In the genomic region with DNA sequence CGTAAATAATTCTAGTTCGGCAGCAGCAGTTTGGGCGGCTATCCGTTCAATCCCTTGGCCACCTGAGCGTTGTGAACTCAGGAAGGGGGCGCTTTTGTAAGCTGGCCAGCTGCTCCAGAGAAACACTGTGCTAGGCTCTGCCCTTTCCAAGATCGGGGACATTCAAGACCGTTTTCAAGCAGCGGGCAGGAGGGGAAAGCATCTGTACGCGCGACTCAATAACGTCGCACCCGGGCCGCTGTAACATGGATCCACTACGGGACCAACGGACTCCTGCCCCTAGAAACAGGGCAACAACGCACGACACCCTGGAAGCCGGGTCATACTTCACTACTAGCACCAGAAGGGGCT, we compare ENCODE assay signal across 8 cellular contexts. TPM values are rescaled to one million over a fixed set of nuclear protein-coding genes. Genes with fewer than 3 reads are reported as not detected.
DNase-seq lines count a peak whose midpoint lies in the region; ATAC-seq, FAIRE-seq and TF ChIP-seq lines count a peak whose summit lies in the region.

No MANE protein-coding gene starts in this region.

- H3K27me3 ChIP-seq in GM12878 (replicated peaks in 1 of 2; ENCODE audit: control insufficient read depth in 2 of 2, insufficient read depth in 2 of 2, low read length in 1 of 2) (no peaks in the 10 kb centered on the region), mesendoderm (ENCODE audit: insufficient read depth, low read length, poor library complexity) (no peaks in the 10 kb centered on the region)

- no peaks in the 10 kb centered on the region for H4K20me1 ChIP-seq in GM12878 (ENCODE audit: control insufficient read depth, insufficient read depth)

- H3K4me1 ChIP-seq in GM12878 (ENCODE audit: control insufficient read depth, insufficient read depth, low read length) (no peaks in the 10 kb centered on the region; the same call in 1 of the 2 replicates), mesendoderm (ENCODE audit: control insufficient read depth, low read depth, low read length) (peaks cover 2% of the 10 kb centered on the region)

- H3K4me3 ChIP-seq in GM12878 (peak overlapping the region; percentile 94), mesendoderm (ENCODE audit: low read length) (peak overlapping the region; percentile 89)

- H3K4me2 ChIP-seq in GM12878 (ENCODE audit: control insufficient read depth, insufficient read depth): peak overlapping the region; percentile 69
- peak overlapping the region; percentile 56 for H3K4me2 ChIP-seq in mesendoderm (ENCODE audit: low read length)

- CTCF ChIA-PET in GM12878 (lab: Yijun Ruan, JAX): interaction anchor here (1.0 to 5.5 kb wide), 25 partner anchors 8 to 277 kb away, joined by 3 to 86 read pairs (median 7); a partner anchor contains a TSS

- H2AFZ ChIP-seq in GM12878 (ENCODE audit: control insufficient read depth, low read depth, low read length): peak overlapping the region; percentile 76

- TF ChIP-seq CTCF in GM12878 (IDR thresholded peaks at IDR 0.05 in 2 of 3, conservative IDR thresholded peaks at IDR 0.05 in 1 of 3; ENCODE audit: control insufficient read depth in 2 of 3, extremely low read depth in 1 of 3, insufficient read depth in 1 of 3, low read depth in 3 of 3, low read length in 3 of 3): peak in 1 of 3 experiments; percentile 17; a peak in 1 of 6 replicates

- no peak overlapping the region for H4K5ac ChIP-seq in mesendoderm (ENCODE audit: low read length)

- TF ChIP-seq EP300 in GM12878 (IDR thresholded peaks at IDR 0.05; ENCODE audit: borderline replicate concordance in 1 of 2, control insufficient read depth in 1 of 2, low read depth in 2 of 2, low read length in 2 of 2): no peak

- H3K79me1 ChIP-seq in mesendoderm (ENCODE audit: low read length): peaks cover 2% of the 10 kb centered on the region

- H3K9me3 ChIP-seq in GM12878 (replicated peaks; ENCODE audit: control insufficient read depth, insufficient read depth, low read length): no peaks in the 10 kb centered on the region

- H3K9ac ChIP-seq in GM12878 (ENCODE audit: control insufficient read depth, insufficient read depth, low read length): peak overlapping the region; percentile 79
- H3K9ac ChIP-seq in mesendoderm (ENCODE audit: low read length): peak overlapping the region; percentile 88

- intact Hi-C loops in GM12878 (cut with micrococcal nuclease; ENCODE audit: unreplicated experiment): loop anchor here (10.0 kb wide), 1 partner anchor 102 kb away; no protein-coding TSS in a partner anchor
- intact Hi-C loops in sciatic nerve (cut with DNase I): no loop called here

- no peak overlapping the region for H2BK120ac ChIP-seq in mesendoderm (ENCODE audit: low read depth, low read length)

- SMC1A ChIA-PET in GM12878 (lab: Charles Lee; ENCODE audit: uncharacterized antibody, unreplicated experiment): interaction anchor here (0.7 to 10.1 kb wide), 16 partner anchors 9 to 1246 kb away, joined by 3 to 106 read pairs (median 4); no protein-coding TSS in a partner anchor

- FAIRE-seq in GM12878 (lab: Jason Lieb, UNC): no peak

- in situ Hi-C loops in GM12878 (cut with MboI): no loop called here

- H4K8ac ChIP-seq in mesendoderm (ENCODE audit: low read depth, low read length): peak overlapping the region; percentile 41

- ATAC-seq in GM21528 (IDR thresholded peaks at IDR 0.05; ENCODE audit: low FRiP score, unreplicated experiment) (peak; percentile 27), GM12878 (peak; percentile 47), sciatic nerve (no peak)

- H3K36me3 ChIP-seq in GM12878 (ENCODE audit: control insufficient read depth in 2 of 2, insufficient read depth in 2 of 2, low read length in 1 of 2) (peaks cover 0 to 3% of the 10 kb centered on the region in 2 experiments; a peak in 1 of 4 replicates), mesendoderm (ENCODE audit: control insufficient read depth, insufficient read depth, low read length) (no peaks in the 10 kb centered on the region)

- 1% methylated on average over 21 of the region's 21 CpGs for WGBS in GM12878 (ENCODE audit: insufficient coverage, insufficient replicate concordance, low lambda C conversion rate, missing lambda C conversion rate)
- no CpG with 5 or more reads among the region's 21 CpGs for WGBS in mesendoderm (ENCODE audit: extremely low coverage, insufficient coverage, low lambda C conversion rate)

- peak overlapping the region; percentile 85 for H3K18ac ChIP-seq in mesendoderm (ENCODE audit: low read length)

- POLR2A ChIA-PET in GM12878 (lab: Charles Lee): interaction anchor here (0.7 to 3.8 kb wide), 12 partner anchors 8 to 402 kb away, joined by 3 to 21 read pairs (median 4); no protein-coding TSS in a partner anchor

- H3K79me2 ChIP-seq in GM12878 (ENCODE audit: control insufficient read depth, insufficient read depth, low read length) (peaks cover 30% of the 10 kb centered on the region), mesendoderm (ENCODE audit: control insufficient read depth, insufficient read depth, low read length) (peaks cover 11% of the 10 kb centered on the region)

- peak overlapping the region; percentile 91 for H3K56ac ChIP-seq in mesendoderm (ENCODE audit: low read length)

- no peak overlapping the region for H2AK5ac ChIP-seq in mesendoderm (ENCODE audit: low read length)

- peak overlapping the region; percentile 42 for H2BK5ac ChIP-seq in mesendoderm (ENCODE audit: low read length)

- no peak for TF ChIP-seq POLR2A in GM12878 (IDR thresholded peaks at IDR 0.05; ENCODE audit: low read depth, low read length)

- no peak for TF ChIP-seq RAD21 in GM12878 (IDR thresholded peaks at IDR 0.05; ENCODE audit: insufficient read depth, low read depth, low read length)

- H3K27ac ChIP-seq in GM12878 (ENCODE audit: control insufficient read depth, insufficient read depth) (peak overlapping the region; percentile 62), mesendoderm (ENCODE audit: low read depth, low read length) (peak overlapping the region; percentile 8)

- DNase-seq in D341Med (ENCODE audit: low spot score): peak; percentile 57
- peak; percentile 44 for DNase-seq in NCI-H146 (lab: John Stamatoyannopoulos, UW)
- DNase-seq in GM12878 (ENCODE audit: low read depth, low spot score): no peak
- DNase-seq in mesendoderm: peak; percentile 70
- DNase-seq in mucosa of gallbladder (ENCODE audit: low spot score): no peak
- DNase-seq in inferior parietal cortex (ENCODE audit: extremely low spot score): no peak
- DNase-seq in sciatic nerve (ENCODE audit: low spot score): no peak

- no peak overlapping the region for H3K23ac ChIP-seq in mesendoderm (ENCODE audit: low read length)

- H2BK15ac ChIP-seq in mesendoderm (replicated peaks; ENCODE audit: low read depth): no peak overlapping the region

- BruUV-seq in GM12878 (replicated peaks; lab: Mats Ljungman, UMichigan): TSS peak; percentile 77

- peak overlapping the region; percentile 86 for H3K4ac ChIP-seq in mesendoderm (ENCODE audit: low read depth, low read length)

- RAD21 ChIA-PET in GM12878 (lab: Charles Lee; ENCODE audit: unreplicated experiment): interaction anchor here (0.9 to 4.8 kb wide), 24 partner anchors 9 to 304 kb away, joined by 3 to 88 read pairs (median 4); a partner anchor contains a TSS

RNA-seq across cellular contexts. Expression of a gene that starts 0.5 kb away (rescaled TPM):
- 82.8 and 93.7 TPM in 2 replicates for total RNA-seq in GM12878 (2013; cell fraction: nucleolus; rRNA removed)
- total RNA-seq in GM12878 (2014; rRNA removed) (155 and 182 TPM in 2 replicates), GM12878 (2014; rRNA removed; fragmentation: Illumina TruSeq; extraction: Trizol) (240 and 243 TPM in 2 replicates), GM12878 (2021) (214 and 230 TPM in 2 replicates), mucosa of gallbladder (5.2 TPM), sciatic nerve (1.4 TPM)
- polyA plus RNA-seq in GM12878 (2011; ENCODE audit: low read depth): 48.3 TPM
- polyA plus RNA-seq in GM12878 (2011; rRNA removed) (275 and 463 TPM in 2 replicates), GM12878 (2014; fragmentation: Illumina TruSeq; extraction: Trizol) (199 and 258 TPM in 2 replicates), GM12878 (2014; fragmentation: Nextera tagmentation; extraction: Ambion mirVana) (100 to 1,000 TPM; 149 to 236 TPM), GM12878 (2014; rRNA removed) (90.5 and 117 TPM in 2 replicates), GM12878 (2016; fragmentation: Nextera tagmentation; extraction: Ambion mirVana) (100 to 1,000 TPM; 234 to 239 TPM)
- polyA plus RNA-seq in GM12878 (2011; cell fraction: cytosol; rRNA removed): 65.8 and 84.4 TPM in 2 replicates
- polyA plus RNA-seq in GM12878 (2011; cell fraction: nucleus; rRNA removed): 181 and 201 TPM in 2 replicates
- polyA plus RNA-seq in GM12878 (2012): 106 and 134 TPM in 2 replicates
- polyA minus RNA-seq in GM12878 (2011; rRNA and poly(A)+ RNA removed): 98.7 and 134 TPM in 2 replicates
- polyA minus RNA-seq in GM12878 (2011; cell fraction: cytosol; rRNA and poly(A)+ RNA removed): 57.5 and 61.4 TPM in 2 replicates
- polyA minus RNA-seq in GM12878 (2011; cell fraction: nucleus; rRNA and poly(A)+ RNA removed): 65.8 and 71.7 TPM in 2 replicates
- polyA plus RNA-seq in mesendoderm (2013, experiment 1 of 2): 122 TPM
- polyA plus RNA-seq in mesendoderm (2013, experiment 2 of 2): 126 TPM

RNA-seq across cellular contexts. Expression of a gene that starts 26.0 kb away (rescaled TPM):
- 12.1 and 14.2 TPM in 2 replicates for total RNA-seq in GM12878 (2013; cell fraction: nucleolus; rRNA removed)
- total RNA-seq in GM12878 (2014; rRNA removed): 3.6 and 4.3 TPM in 2 replicates
- total RNA-seq in GM12878 (2014; rRNA removed; fragmentation: Illumina TruSeq; extraction: Trizol): 4.2 and 4.7 TPM in 2 replicates
- 22.3 and 23.3 TPM in 2 replicates for total RNA-seq in GM12878 (2021)
- polyA plus RNA-seq in GM12878 (2011; ENCODE audit: low read depth): 3.6 TPM
- 10.3 and 14.5 TPM in 2 replicates for polyA plus RNA-seq in GM12878 (2011; rRNA removed)
- polyA plus RNA-seq in GM12878 (2011; cell fraction: cytosol; rRNA removed): 15.3 and 20.0 TPM in 2 replicates
- 7.7 and 11.8 TPM in 2 replicates for polyA plus RNA-seq in GM12878 (2011; cell fraction: nucleus; rRNA removed)
- 5.5 and 9.6 TPM in 2 replicates for polyA plus RNA-seq in GM12878 (2012)
- 8.3 and 8.7 TPM in 2 replicates for polyA plus RNA-seq in GM12878 (2014; fragmentation: Illumina TruSeq; extraction: Trizol)
- 1 to 10 TPM; 2.4 to 5.0 TPM for polyA plus RNA-seq in GM12878 (2014; fragmentation: Nextera tagmentation; extraction: Ambion mirVana)
- polyA plus RNA-seq in GM12878 (2014; rRNA removed): 10.2 and 11.5 TPM in 2 replicates
- 10 to 100 TPM in 1 of 2 experiments, 1 to 10 TPM in 1; 3.0 to 19.6 TPM for polyA plus RNA-seq in GM12878 (2016; fragmentation: Nextera tagmentation; extraction: Ambion mirVana)
- polyA minus RNA-seq in GM12878 (2011; rRNA and poly(A)+ RNA removed): 14.2 and 20.5 TPM in 2 replicates
- 5.6 and 8.8 TPM in 2 replicates for polyA minus RNA-seq in GM12878 (2011; cell fraction: cytosol; rRNA and poly(A)+ RNA removed)
- polyA minus RNA-seq in GM12878 (2011; cell fraction: nucleus; rRNA and poly(A)+ RNA removed): 2.9 and 4.5 TPM in 2 replicates
- polyA plus RNA-seq in mesendoderm (2013, experiment 1 of 2): 39.6 TPM
- 39.0 TPM for polyA plus RNA-seq in mesendoderm (2013, experiment 2 of 2)
- 351 TPM for total RNA-seq in mucosa of gallbladder
- total RNA-seq in sciatic nerve: 680 TPM

RNA-seq across cellular contexts. Expression of a gene that starts 52.7 kb away (rescaled TPM):
- not detected in 2 replicates for total RNA-seq in GM12878 (2013; cell fraction: nucleolus; rRNA removed)
- not detected in 2 replicates for total RNA-seq in GM12878 (2014; rRNA removed)
- not detected in 2 replicates for total RNA-seq in GM12878 (2014; rRNA removed; fragmentation: Illumina TruSeq; extraction: Trizol)
- total RNA-seq in GM12878 (2021): not detected in 2 replicates
- polyA plus RNA-seq in GM12878 (2011; ENCODE audit: low read depth): not detected
- not detected in 2 replicates for polyA plus RNA-seq in GM12878 (2011; rRNA removed)
- not detected in 2 replicates for polyA plus RNA-seq in GM12878 (2011; cell fraction: cytosol; rRNA removed)
- not detected in 2 replicates for polyA plus RNA-seq in GM12878 (2011; cell fraction: nucleus; rRNA removed)
- polyA plus RNA-seq in GM12878 (2012): not detected in 2 replicates
- not detected in 2 replicates for polyA plus RNA-seq in GM12878 (2014; fragmentation: Illumina TruSeq; extraction: Trizol)
- polyA plus RNA-seq in GM12878 (2014; fragmentation: Nextera tagmentation; extraction: Ambion mirVana): not detected
- polyA plus RNA-seq in GM12878 (2014; rRNA removed): not detected in 2 replicates
- 1 to 10 TPM in 1 of 2 experiments, not detected in 1; 1.6 TPM for polyA plus RNA-seq in GM12878 (2016; fragmentation: Nextera tagmentation; extraction: Ambion mirVana)
- not detected in 2 replicates for polyA minus RNA-seq in GM12878 (2011; rRNA and poly(A)+ RNA removed)
- not detected in 2 replicates for polyA minus RNA-seq in GM12878 (2011; cell fraction: cytosol; rRNA and poly(A)+ RNA removed)
- polyA minus RNA-seq in GM12878 (2011; cell fraction: nucleus; rRNA and poly(A)+ RNA removed): not detected in 2 replicates
- not detected for polyA plus RNA-seq in mesendoderm (2013, experiment 1 of 2)
- not detected for polyA plus RNA-seq in mesendoderm (2013, experiment 2 of 2)
- total RNA-seq in mucosa of gallbladder: 1.9 TPM
- not detected for total RNA-seq in sciatic nerve

Comparison
In these comparisons a context has a peak if more than half of its experiments do, and no peak if none do; other contexts are left out.
1. DNase-seq: peak in D341Med (single experiment), NCI-H146 (single experiment) and mesendoderm (single experiment); none in GM12878 (single experiment), mucosa of gallbladder (single experiment), inferior parietal cortex (single experiment) and sciatic nerve (single experiment).
2. RNA of a gene that starts 0.5 kb away (total RNA-seq): 82.8 to 243 TPM in GM12878; 5.2 TPM in mucosa of gallbladder (single experiment) and 1.4 TPM in sciatic nerve (single experiment); every median in the first group is over 10 times any median in the second.
3. RNA of a gene that starts 26.0 kb away (total RNA-seq): 680 TPM in sciatic nerve (single experiment) and 351 TPM in mucosa of gallbladder (single experiment); 3.6 to 23.3 TPM in GM12878; every median in the first group is over 10 times any median in the second.